ENCODE assay signal across 2 cellular contexts in genomic region chr5:140344683-140345423, GRCh38.
A peak's percentile ranks its signal among the peaks of the same experiment; 100 is the strongest.
TF ChIP-seq lines count a peak whose summit lies in the region.

No MANE protein-coding gene starts in this region.

TF ChIP-seq in SK-N-SH, 30 proteins besides CTCF, POLR2A, EP300 and RAD21:
- TF ChIP-seq REST (IDR thresholded peaks at IDR 0.05; ENCODE audit: low read depth, low read length) (no peak), FOSL2 (IDR thresholded peaks at IDR 0.05; ENCODE audit: borderline replicate concordance, low read depth) (peak; percentile 70; the same call in 1 of the 2 replicates), MXI1 (IDR thresholded peaks at IDR 0.05; ENCODE audit: low read depth, low read length) (no peak), NFIC (IDR thresholded peaks at IDR 0.05; ENCODE audit: borderline replicate concordance) (no peak), SMC3 (IDR thresholded peaks at IDR 0.05; ENCODE audit: low read depth, low read length) (no peak), CHD2 (IDR thresholded peaks at IDR 0.05; ENCODE audit: low read length, partially characterized antibody) (no peak), POLR2AphosphoS5 (IDR thresholded peaks at IDR 0.05; ENCODE audit: low read depth, low read length) (no peak)
- TF ChIP-seq, protein P1, sequence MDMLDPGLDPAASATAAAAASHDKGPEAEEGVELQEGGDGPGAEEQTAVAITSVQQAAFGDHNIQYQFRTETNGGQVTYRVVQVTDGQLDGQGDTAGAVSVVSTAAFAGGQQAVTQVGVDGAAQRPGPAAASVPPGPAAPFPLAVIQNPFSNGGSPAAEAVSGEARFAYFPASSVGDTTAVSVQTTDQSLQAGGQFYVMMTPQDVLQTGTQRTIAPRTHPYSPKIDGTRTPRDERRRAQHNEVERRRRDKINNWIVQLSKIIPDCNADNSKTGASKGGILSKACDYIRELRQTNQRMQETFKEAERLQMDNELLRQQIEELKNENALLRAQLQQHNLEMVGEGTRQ (IDR thresholded peaks at IDR 0.05; ENCODE audit: borderline replicate concordance, low read depth, low read length), result no peak

TF ChIP-seq in SK-N-SH treated with all-trans-retinoic acid at 6 μM for 48 hours, 23 proteins besides CTCF, POLR2A, EP300 and RAD21 (continued from another document):
- TF ChIP-seq CREB5 (CRISPR knock-in tag; IDR thresholded peaks at IDR 0.05; ENCODE audit: low read depth), result no peak
- TF ChIP-seq PPARA (CRISPR knock-in tag; IDR thresholded peaks at IDR 0.05; ENCODE audit: borderline replicate concordance), result no peak
